19 cellular contexts compared by ENCODE assay signal in the genomic region with DNA sequence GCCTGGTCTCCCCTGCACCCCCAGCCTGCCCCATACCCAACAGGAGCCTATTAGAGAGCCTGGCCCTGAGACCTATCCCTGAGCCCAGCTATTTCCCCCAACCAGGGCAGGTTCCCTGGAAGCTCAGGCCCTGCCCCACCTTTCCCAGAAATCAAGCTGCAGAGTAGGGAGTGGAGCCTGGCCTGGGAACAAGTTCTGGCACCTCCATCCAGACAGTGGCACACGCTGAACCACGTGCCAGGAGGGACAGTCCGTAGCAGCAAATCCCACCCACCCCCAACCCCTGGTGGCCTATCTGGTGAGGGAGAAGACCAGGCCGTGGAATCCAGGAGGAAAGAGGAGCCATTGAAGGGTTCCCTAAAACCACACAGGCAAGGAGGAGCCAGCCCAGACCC. TPM values are rescaled to one million over a fixed set of nuclear protein-coding genes. Genes with fewer than 3 reads are reported as not detected.
DNase-seq lines count a peak whose midpoint lies in the region; ATAC-seq and TF ChIP-seq lines count a peak whose summit lies in the region.
"Had no signal": no experiment of that assay in that cellular context is flagged by ENCODE, and none has a peak within 500 bp of the region (broad histone marks: within the 10 kb centered on the region; RNA-seq: fewer than 3 reads in every experiment).

No MANE protein-coding gene starts in this region.

- H3K4me3 Mint-ChIP-seq in chondrocyte (ENCODE audit: unreplicated experiment) = no peak overlapping the region
- H3K4me3 Mint-ChIP-seq: CD8-positive, alpha-beta memory T cell had no signal

- H3K4me1 ChIP-seq in right cardiac atrium (ENCODE audit: control insufficient read depth, insufficient read depth, low read length) = no peaks in the 10 kb centered on the region
- H3K4me1 ChIP-seq: HAP-1 had no signal

- 39% methylated on average over 4 of the region's 4 CpGs for WGBS in right cardiac atrium

- intact Hi-C loops in right cardiac atrium (cut with DNase I) = no loop called here
- intact Hi-C loops in sciatic nerve (cut with DNase I) = no loop called here

- H3K4me1 Mint-ChIP-seq in chondrocyte (ENCODE audit: low read depth) = peaks cover 12% of the 10 kb centered on the region
- H3K4me1 Mint-ChIP-seq: CD8-positive, alpha-beta memory T cell had no signal

- TF ChIP-seq CTCF in chondrocyte (IDR thresholded peaks at IDR 0.05) = no peak

- no peaks in the 10 kb centered on the region for H3K27me3 ChIP-seq in right cardiac atrium (ENCODE audit: control insufficient read depth, insufficient read depth)
- H3K27me3 ChIP-seq: BLaER1 treated with 17β-estradiol and CSF1 and Interleukin-3, amounts not matched to agents 10 nM and 100 nM had no signal

- no peaks in the 10 kb centered on the region for H3K9me3 ChIP-seq in right cardiac atrium (ENCODE audit: control insufficient read depth, low read length)
- H3K9me3 ChIP-seq: BLaER1 treated with 17β-estradiol and CSF1 and Interleukin-3, amounts not matched to agents 10 nM and 100 nM; HAP-1 had no signal

- no peak overlapping the region for H3K4me3 ChIP-seq in right cardiac atrium (ENCODE audit: low read length)
- H3K4me3 ChIP-seq: BLaER1 treated with 17β-estradiol and CSF1 and Interleukin-3, amounts not matched to agents 10 nM and 100 nM; HAP-1; SK-N-MC had no signal

- peaks cover 16% of the 10 kb centered on the region for H3K27me3 Mint-ChIP-seq in chondrocyte (ENCODE audit: low read depth)

- H3K9me3 Mint-ChIP-seq in chondrocyte (ENCODE audit: low read depth) = no peaks in the 10 kb centered on the region
- H3K9me3 Mint-ChIP-seq: CD8-positive, alpha-beta memory T cell had no signal

- DNase-seq in chondrocyte (ENCODE audit: low spot score) (peak; percentile 43), right cardiac atrium (peak in 2 of 3 donors; percentile 49 to 73), sciatic nerve (ENCODE audit: low spot score) (no peak), DMS79 treated with DMSO at 0.1 percent for 48 hours (lab: John Stamatoyannopoulos, UW) (no peak), NCI-H1048 (lab: John Stamatoyannopoulos, UW) (no peak)
- DNase-seq in stimulated activated CD4-positive, alpha-beta T cell treated with anti-CD3 and anti-CD28 coated beads, Interleukin-1b, Interleukin-23, amount 100 ng/mL, for 48 hours = no peak
- DNase-seq: CD8-positive, alpha-beta memory T cell; DMS53; Kasumi-1; MM.1S; NCI-H1092 treated with DMSO at 0.1 percent for 48 hours; NCI-H2081; NCI-H446 treated with DMSO at 0.1 percent for 48 hours; NCI-H69 had no signal

- peak; percentile 54 for ATAC-seq in esophagus mucosa
- peak; percentile 3 to 5 for ATAC-seq in right cardiac atrium
- ATAC-seq in sciatic nerve = peak; percentile 52
- ATAC-seq: Panc1 had no signal

- no peak overlapping the region for H3K27ac ChIP-seq in right cardiac atrium (ENCODE audit: low read length)
- H3K27ac ChIP-seq: BLaER1 treated with 17β-estradiol and CSF1 and Interleukin-3, amounts not matched to agents 10 nM and 100 nM; SK-N-MC had no signal

- H3K36me3 Mint-ChIP-seq in chondrocyte (ENCODE audit: low read depth) = peaks cover 3% of the 10 kb centered on the region
- H3K36me3 Mint-ChIP-seq: CD8-positive, alpha-beta memory T cell had no signal

- H3K27ac Mint-ChIP-seq in chondrocyte (ENCODE audit: unreplicated experiment) = no peak overlapping the region
- H3K27ac Mint-ChIP-seq: CD8-positive, alpha-beta memory T cell had no signal

RNA-seq across cellular contexts. Expression of gene TNNT2, which starts 22.6 kb away (rescaled TPM):
- total RNA-seq in chondrocyte (20.3 to 21.6 TPM (median 21.2 TPM) in 3 replicates), esophagus mucosa (3.9 TPM), right cardiac atrium (1,000 to 10,000 TPM; 5,203 to 7,292 (median 7,185) TPM), sciatic nerve (63.7 TPM)
- polyA plus RNA-seq in right cardiac atrium = 16,707 TPM
- total RNA-seq: CD8-positive, alpha-beta memory T cell had no signal
- polyA plus RNA-seq: CD8-positive, alpha-beta memory T cell had no signal

RNA-seq across cellular contexts. Expression of gene LAD1, which starts 44.2 kb away (rescaled TPM):
- total RNA-seq in chondrocyte (0.17 to 0.34 TPM in 2 of 3 replicates, not detected in the other), esophagus mucosa (328 TPM), right cardiac atrium (1 to 10 TPM; 1.3 to 4.0 (median 2.4) TPM), sciatic nerve (0.76 TPM)
- 5.0 TPM for polyA plus RNA-seq in right cardiac atrium
- total RNA-seq: CD8-positive, alpha-beta memory T cell had no signal
- polyA plus RNA-seq: CD8-positive, alpha-beta memory T cell had no signal

Comparison
In these comparisons a context has a peak if more than half of its experiments do, and no peak if none do; other contexts are left out.
1. DNase-seq: peak in chondrocyte (single experiment) and right cardiac atrium (2 of 3); none in sciatic nerve (single experiment), DMS79 treated with DMSO at 0.1 percent for 48 hours (single experiment), stimulated activated CD4-positive, alpha-beta T cell treated with anti-CD3 and anti-CD28 coated beads, Interleukin-1b, Interleukin-23, amount 100 ng/mL, for 48 hours (single experiment) and NCI-H1048 (single experiment).
2. ATAC-seq: peak in every context shown above with its lines; median percentile 54 in esophagus mucosa; 52 in sciatic nerve; 4 in right cardiac atrium.
3. RNA of gene TNNT2, which starts 22.6 kb away (total RNA-seq): 5,203 to 7,292 TPM in right cardiac atrium; 63.7 TPM in sciatic nerve (single experiment), 20.3 to 21.6 TPM in chondrocyte and 3.9 TPM in esophagus mucosa (single experiment); every median in the first group is over 10 times any median in the second.
4. RNA of gene LAD1, which starts 44.2 kb away (total RNA-seq): 328 TPM in esophagus mucosa (single experiment); 1.3 to 4.0 TPM in right cardiac atrium, 0.76 TPM in sciatic nerve (single experiment) and 0.17 to 0.34 TPM in chondrocyte; every median in the first group is over 10 times any median in the second.